4 cellular contexts compared by ENCODE assay signal in genomic region chr11:92316410-92316809, GRCh38.
TF ChIP-seq lines count a peak whose summit lies in the region.

No MANE protein-coding gene starts in this region.

TF ChIP-seq in A549, 52 proteins besides CTCF, POLR2A, EP300 and RAD21:
- TF ChIP-seq JUNB (IDR thresholded peaks at IDR 0.05) (no peak), BCL3 (IDR thresholded peaks at IDR 0.05) (no peak), MAFK (IDR thresholded peaks at IDR 0.05; ENCODE audit: partially characterized antibody) (peak; percentile 76), RCOR1 (IDR thresholded peaks at IDR 0.05; ENCODE audit: low read depth, low read length) (no peak)

TF ChIP-seq in GM23338, 12 proteins besides CTCF, POLR2A, EP300 and RAD21:
- TF ChIP-seq NANOG (IDR thresholded peaks at IDR 0.05; ENCODE audit: borderline replicate concordance) (peak; percentile 37; the same call in 1 of the 2 replicates), JUNB (IDR thresholded peaks at IDR 0.05; ENCODE audit: unreplicated experiment) (no peak)

TF ChIP-seq in IMR-90, 13 proteins besides CTCF, POLR2A, EP300 and RAD21:
- no peak for TF ChIP-seq USF2 (IDR thresholded peaks at IDR 0.05; ENCODE audit: low read depth, low read length)
- peak; percentile 72; the same call in 1 of the 2 replicates for TF ChIP-seq MAFK (IDR thresholded peaks at IDR 0.05; ENCODE audit: low read depth, low read length)
- no peak for TF ChIP-seq NFE2L2 (IDR thresholded peaks at IDR 0.05; ENCODE audit: low read depth, low read length)
- no peak for TF ChIP-seq MAZ (IDR thresholded peaks at IDR 0.05; ENCODE audit: borderline replicate concordance, low read depth, low read length)

TF ChIP-seq in K562, 482 proteins besides CTCF, POLR2A, EP300 and RAD21 (continued from another document):
- TF ChIP-seq ZNF140 (CRISPR knock-in tag; IDR thresholded peaks at IDR 0.05) (no peak), MAFG (tag; conservative IDR thresholded peaks at IDR 0.05) (0 out of 2 replicates have a peak, but pooled peaks have one; percentile 13), MAFK (IDR thresholded peaks at IDR 0.05; ENCODE audit: low read length) (0 out of 2 replicates have a peak, but pooled peaks have one; percentile 17), MAFF (IDR thresholded peaks at IDR 0.05; ENCODE audit: low read length) (peak; percentile 15; the same call in 1 of the 2 replicates), TEAD1 (CRISPR knock-in tag; IDR thresholded peaks at IDR 0.05) (no peak), SMC3 (conservative IDR thresholded peaks at IDR 0.05; ENCODE audit: insufficient read depth, low read depth, low read length) (no peak)
